Comparison of ENCODE assay signal across 9 cellular contexts in the genomic region with DNA sequence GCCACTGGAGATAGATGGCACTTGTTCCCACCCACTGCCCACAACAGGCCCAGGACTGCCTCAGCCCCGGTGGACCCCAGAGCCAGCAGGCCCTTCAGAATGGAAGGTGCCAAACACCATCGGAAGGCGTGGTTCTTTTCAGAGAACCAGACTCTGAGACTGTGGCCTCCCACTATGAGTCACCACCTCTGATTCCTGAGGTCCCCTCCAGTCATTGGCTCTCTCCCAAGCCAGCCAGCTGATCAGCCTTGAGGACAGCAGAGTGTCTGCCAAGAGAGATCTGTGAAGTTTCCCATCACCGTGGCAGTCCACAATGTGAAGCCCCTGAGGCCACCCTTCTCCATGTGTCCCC.
DNase-seq lines count a peak whose midpoint lies in the region; ATAC-seq lines count a peak whose summit lies in the region.
"Had no signal": no experiment of that assay in that cellular context is flagged by ENCODE, and none has a peak within 500 bp of the region (broad histone marks: within the 10 kb centered on the region; RNA-seq: fewer than 3 reads in every experiment).

No MANE protein-coding gene starts in this region.

- peaks cover 25% of the 10 kb centered on the region for H3K4me1 ChIP-seq in adipocyte (ENCODE audit: control insufficient read depth, insufficient read depth, low read length)

- H3K4me3 ChIP-seq in adipocyte (ENCODE audit: low read length): no peak overlapping the region
- H3K4me3 ChIP-seq: cardiac muscle cell had no signal

- peaks cover 3% of the 10 kb centered on the region for H3K27me3 ChIP-seq in adipocyte (replicated peaks; ENCODE audit: control insufficient read depth, insufficient read depth, low read length)
- H3K27me3 ChIP-seq: cardiac muscle cell had no signal

- ATAC-seq in GM18511 (IDR thresholded peaks at IDR 0.05; ENCODE audit: unreplicated experiment) (peak; percentile 97), HG02840 (IDR thresholded peaks at IDR 0.05; ENCODE audit: low FRiP score, unreplicated experiment) (peak; percentile 68)

- in situ Hi-C loops in ACHN (cut with HindIII; ENCODE audit: low pct_ligation_motif_present, low pct_unique_long_range_greater_than_20kb, low sequenced_read_pairs): no loop called here

- peak; percentile 91 for DNase-seq in ACHN
- peak; percentile 64 for DNase-seq in NCI-H226
- peak; percentile 95 for DNase-seq in adipocyte (ENCODE audit: low read depth)
- DNase-seq in iPS-NIHi11 (ENCODE audit: low spot score): peak; percentile 61
- peak; percentile 44 to 63 for DNase-seq in stimulated activated CD4-positive, alpha-beta T cell treated with anti-CD3 and anti-CD28 coated beads, Interleukin-2, amount 100 ng/mL, for 24 hours
- DNase-seq in cortex of kidney (lab: John Stamatoyannopoulos, UW): no peak

- peak overlapping the region; percentile 4 for H3K9ac ChIP-seq in adipocyte (ENCODE audit: low read length)

- H3K9me3 ChIP-seq in adipocyte (ENCODE audit: control insufficient read depth, low read length): no peaks in the 10 kb centered on the region

- no peaks in the 10 kb centered on the region for H3K36me3 ChIP-seq in adipocyte (ENCODE audit: control insufficient read depth, insufficient read depth, low read length, severe bottlenecking)
- H3K36me3 ChIP-seq: cardiac muscle cell had no signal
